ENCODE assay signal across 28 cellular contexts in genomic region chr18:57790316-57790715, GRCh38. TPM values are rescaled to one million over a fixed set of nuclear protein-coding genes. Genes with fewer than 3 reads are reported as not detected.
DNase-seq lines count a peak whose midpoint lies in the region; ATAC-seq, FAIRE-seq and TF ChIP-seq lines count a peak whose summit lies in the region.
"Had no signal": no experiment of that assay in that cellular context is flagged by ENCODE, and none has a peak within 500 bp of the region (broad histone marks: within the 10 kb centered on the region; RNA-seq: fewer than 3 reads in every experiment).

No MANE protein-coding gene starts in this region.

- DNase-seq in cardiac septum (ENCODE audit: low spot score) (peak; percentile 51), Right ventricle myocardium superior (no peak), chondrocyte (ENCODE audit: low spot score) (no peak), osteoblast (ENCODE audit: insufficient read length, low spot score, missing footprints) (no peak), globus pallidus (ENCODE audit: low spot score) (no peak), dorsolateral prefrontal cortex (no peak), pancreas (no peak), NCI-H446 (lab: John Stamatoyannopoulos, UW) (no peak)
- DNase-seq: activated CD4-positive, alpha-beta T cell treated with anti-CD3 and anti-CD28 coated beads, Interleukin-2, amount 10 ng/mL, durations not matched to agents 24 days and 14 days; activated naive CD4-positive, alpha-beta T cell treated with anti-CD3 and anti-CD28 coated beads, Interleukin-2, amount 10 ng/mL, durations not matched to agents 7 days and 5 days; activated T-cell treated with anti-CD3 and anti-CD28 coated beads, Interleukin-2, amount 50 U/mL, for 72 hours; amniotic stem cell; BE2C; heart left ventricle; kidney glomerular epithelial cell; NCI-H1092; NCI-H187; NCI-H526 treated with DMSO at 0.1 percent for 48 hours; psoas muscle; RPMI8226; testis; WERI-Rb-1 had no signal

- H3K9me3 Mint-ChIP-seq in chondrocyte (ENCODE audit: low read depth): no peaks in the 10 kb centered on the region
- H3K9me3 Mint-ChIP-seq: activated CD4-positive, alpha-beta T cell treated with anti-CD3 and anti-CD28 coated beads, Interleukin-2, amount 10 ng/mL, durations not matched to agents 24 days and 14 days; activated T-cell treated with anti-CD3 and anti-CD28 coated beads, Interleukin-2, amount 50 U/mL, for 72 hours; dendritic cell treated with granulocyte-macrophage colony-stimulating factor and Interleukin-4, amounts not matched to agents 40 ng/mL and 50 ng/mL, for 4 days had no signal

- peaks cover 61% of the 10 kb centered on the region for H3K4me1 ChIP-seq in osteoblast (ENCODE audit: insufficient read depth, low read length)
- H3K4me1 ChIP-seq in pancreas: peaks cover 44 to 59% (median 48%) of the 10 kb centered on the region in 3 donors
- H3K4me1 ChIP-seq: BE2C had no signal

- no peak overlapping the region for H3K4me3 Mint-ChIP-seq in chondrocyte (ENCODE audit: unreplicated experiment)
- H3K4me3 Mint-ChIP-seq: activated CD4-positive, alpha-beta T cell treated with anti-CD3 and anti-CD28 coated beads, Interleukin-2, amount 10 ng/mL, durations not matched to agents 24 days and 14 days; activated naive CD4-positive, alpha-beta T cell treated with anti-CD3 and anti-CD28 coated beads, Interleukin-2, amount 10 ng/mL, durations not matched to agents 7 days and 5 days; activated T-cell treated with anti-CD3 and anti-CD28 coated beads, Interleukin-2, amount 50 U/mL, for 72 hours; dendritic cell treated with granulocyte-macrophage colony-stimulating factor and Interleukin-4, amounts not matched to agents 40 ng/mL and 50 ng/mL, for 4 days had no signal

- H3K4me3 ChIP-seq in osteoblast (ENCODE audit: insufficient read depth, low read length) (no peak overlapping the region), dorsolateral prefrontal cortex (no peak overlapping the region), pancreas (no peak overlapping the region)
- H3K4me3 ChIP-seq: cardiac muscle cell, HAP-1, heart left ventricle, psoas muscle, testis had no signal

- peak overlapping the region; percentile 80 for H3K27ac Mint-ChIP-seq in chondrocyte (ENCODE audit: unreplicated experiment)
- H3K27ac Mint-ChIP-seq: activated CD4-positive, alpha-beta T cell treated with anti-CD3 and anti-CD28 coated beads, Interleukin-2, amount 10 ng/mL, durations not matched to agents 24 days and 14 days; activated T-cell treated with anti-CD3 and anti-CD28 coated beads, Interleukin-2, amount 50 U/mL, for 72 hours; dendritic cell treated with granulocyte-macrophage colony-stimulating factor and Interleukin-4, amounts not matched to agents 40 ng/mL and 50 ng/mL, for 4 days had no signal

- ATAC-seq in Right ventricle myocardium superior (ENCODE audit: poor library complexity) (no peak), pancreas (no peak)
- ATAC-seq: activated T-cell treated with anti-CD3 and anti-CD28 coated beads, Interleukin-2, amount 50 U/mL, for 72 hours; heart left ventricle; psoas muscle had no signal

- H3K36me3 Mint-ChIP-seq in chondrocyte (ENCODE audit: low read depth): no peaks in the 10 kb centered on the region
- H3K36me3 Mint-ChIP-seq: activated naive CD4-positive, alpha-beta T cell treated with anti-CD3 and anti-CD28 coated beads, Interleukin-2, amount 10 ng/mL, durations not matched to agents 7 days and 5 days had no signal

- no peak overlapping the region for H2AFZ ChIP-seq in osteoblast (ENCODE audit: low read length)

- intact Hi-C loops in cardiac septum (cut with DNase I) (no loop called here), Right ventricle myocardium superior (cut with DNase I) (no loop called here), dorsolateral prefrontal cortex (cut with DNase I) (no loop called here), pancreas (cut with DNase I) (no loop called here)

- H3K79me2 ChIP-seq in osteoblast (ENCODE audit: insufficient read depth, low read length): peaks cover 91% of the 10 kb centered on the region

- H3K4me1 Mint-ChIP-seq in chondrocyte (ENCODE audit: low read depth): peaks cover 87% of the 10 kb centered on the region
- H3K4me1 Mint-ChIP-seq: activated CD4-positive, alpha-beta T cell treated with anti-CD3 and anti-CD28 coated beads, Interleukin-2, amount 10 ng/mL, durations not matched to agents 24 days and 14 days; activated naive CD4-positive, alpha-beta T cell treated with anti-CD3 and anti-CD28 coated beads, Interleukin-2, amount 10 ng/mL, durations not matched to agents 7 days and 5 days had no signal

- H3K36me3 ChIP-seq in osteoblast (ENCODE audit: insufficient read depth, low read length): peaks cover under 1% of the 10 kb centered on the region
- H3K36me3 ChIP-seq in pancreas: no peaks in the 10 kb centered on the region
- H3K36me3 ChIP-seq: BE2C, cardiac muscle cell, HAP-1, heart left ventricle, WERI-Rb-1 had no signal

- H3K4me2 ChIP-seq in osteoblast (ENCODE audit: insufficient read depth, low read length): peak overlapping the region; percentile 71

- no peak for FAIRE-seq in pancreas (lab: Jason Lieb, UNC)
- FAIRE-seq: endothelial cell of umbilical vein had no signal

- TF ChIP-seq CTCF in chondrocyte (IDR thresholded peaks at IDR 0.05) (no peak), osteoblast (IDR thresholded peaks at IDR 0.05; ENCODE audit: extremely low read depth, low read depth, low read length) (no peak), dorsolateral prefrontal cortex (IDR thresholded peaks at IDR 0.05 in 54 of 56, conservative IDR thresholded peaks at IDR 0.05 in 2 of 56; ENCODE audit: low read depth in 1 of 56, partially characterized antibody in 56 of 56) (no peak), pancreas (IDR thresholded peaks at IDR 0.05) (no peak)

- 84 to 89% methylated on average over 4 of the region's 4 CpGs for WGBS in pancreas, 2 donors

- H3K9me3 ChIP-seq in osteoblast (ENCODE audit: low read depth, low read length): no peaks in the 10 kb centered on the region
- H3K9me3 ChIP-seq in pancreas: no peaks in the 10 kb centered on the region
- H3K9me3 ChIP-seq: BE2C, HAP-1, psoas muscle, testis had no signal

- H3K27me3 ChIP-seq in osteoblast (ENCODE audit: insufficient read depth, low read length): no peaks in the 10 kb centered on the region
- peaks cover 0 to 8% (median 0%) of the 10 kb centered on the region in 45 donors for H3K27me3 ChIP-seq in dorsolateral prefrontal cortex
- no peaks in the 10 kb centered on the region for H3K27me3 ChIP-seq in pancreas
- H3K27me3 ChIP-seq: BE2C, cardiac muscle cell, heart left ventricle, testis had no signal

- peak overlapping the region; percentile 70 for H3K27ac ChIP-seq in osteoblast (ENCODE audit: low read depth, low read length)
- peak overlapping the region in 1 of 59 donors; percentile 16 for H3K27ac ChIP-seq in dorsolateral prefrontal cortex
- H3K27ac ChIP-seq in pancreas: peak overlapping the region in 1 of 4 donors; percentile 87
- H3K27ac ChIP-seq: cardiac muscle cell, HL-60, psoas muscle, testis, WERI-Rb-1 had no signal

- no peaks in the 10 kb centered on the region for H3K27me3 Mint-ChIP-seq in chondrocyte (ENCODE audit: low read depth)

- peaks cover 28% of the 10 kb centered on the region for H4K20me1 ChIP-seq in osteoblast (ENCODE audit: insufficient read depth, low read length)

RNA-seq across cellular contexts. Expression of gene ATP8B1, which starts 12.8 kb away (rescaled TPM):
- 9.3 TPM for total RNA-seq in cardiac septum
- 5.9 TPM for total RNA-seq in Right ventricle myocardium superior
- total RNA-seq in chondrocyte: 28.1 to 38.3 TPM (median 35.4 TPM) in 3 replicates
- 41.5 and 46.7 TPM in 2 replicates for total RNA-seq in osteoblast
- total RNA-seq in dorsolateral prefrontal cortex: 10 to 100 TPM in 48 of 120 experiments, 1 to 10 TPM in 72; 4.6 to 17.5 (median 9.2) TPM
- total RNA-seq in pancreas: 10 to 100 TPM; 32.2 to 44.8 (median 38.8) TPM
- polyA plus RNA-seq in pancreas: 10 to 100 TPM in 1 of 2 donors, 1 to 10 TPM in 1; 8.0 to 10.2 TPM
- total RNA-seq: activated CD4-positive, alpha-beta T cell treated with anti-CD3 and anti-CD28 coated beads, Interleukin-2, amount 10 ng/mL, durations not matched to agents 24 days and 14 days; activated T-cell treated with anti-CD3 and anti-CD28 coated beads, Interleukin-2, amount 50 U/mL, for 72 hours; T-helper 2 cell treated with Interferon-gamma antibody and Interleukin-4, amounts not matched to agents 100 ng/mL and 5 ng/mL, for 36 hours had no signal
